In the genomic region with DNA sequence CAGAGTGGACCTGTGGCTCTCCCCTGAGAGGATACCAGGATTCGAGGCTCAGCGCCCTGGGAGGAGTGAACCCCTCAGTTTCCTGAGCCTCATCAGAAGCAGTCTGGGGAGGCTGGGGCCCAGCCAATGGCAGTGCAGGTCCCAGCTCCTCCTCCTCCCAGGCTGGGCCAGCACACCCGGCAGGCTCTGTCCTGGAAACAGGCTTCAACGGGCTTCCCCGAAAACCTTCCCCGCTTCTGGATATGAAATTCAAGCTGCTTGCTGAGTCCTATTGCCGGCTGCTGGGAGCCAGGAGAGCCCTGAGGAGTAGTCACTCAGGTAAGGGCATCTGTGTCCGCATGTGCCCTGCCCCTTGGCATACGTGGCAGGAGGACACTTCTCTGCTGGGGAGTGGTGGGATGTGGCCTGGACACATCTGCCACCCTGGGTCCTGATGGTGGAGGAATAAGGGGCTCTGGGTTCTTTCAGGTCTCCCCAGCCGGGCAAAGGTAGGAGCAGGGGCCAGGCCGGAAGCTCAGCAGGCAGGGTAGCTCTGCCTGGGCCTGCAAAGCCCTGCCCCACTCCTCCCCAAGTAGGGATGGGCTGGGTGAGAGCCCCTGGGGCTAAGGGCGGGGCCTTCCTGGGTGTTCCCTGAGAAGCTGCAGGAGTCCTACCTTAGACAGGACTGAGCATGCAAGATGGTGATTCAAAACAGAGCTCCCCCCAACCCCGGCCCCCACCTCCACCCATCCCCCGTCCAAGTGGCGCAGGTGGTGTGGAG, we compare ENCODE assay signal across 19 cellular contexts. TPM values are rescaled to one million over a fixed set of nuclear protein-coding genes. Genes with fewer than 3 reads are reported as not detected.
DNase-seq lines count a peak whose midpoint lies in the region; ATAC-seq, FAIRE-seq and TF ChIP-seq lines count a peak whose summit lies in the region.
"Had no signal": no experiment of that assay in that cellular context is flagged by ENCODE, and none has a peak within 500 bp of the region (broad histone marks: within the 10 kb centered on the region; RNA-seq: fewer than 3 reads in every experiment).

Gene GJB5 (plus strand): TSS at position 170 of the 760 bp plus-strand sequence. CDS start 2,284 bp downstream, outside the sequence.

- H4K20me1 ChIP-seq in PC-9 (ENCODE audit: insufficient read depth): no peaks in the 10 kb centered on the region

- 29% methylated on average over 8 of the region's 15 CpGs for WGBS in suprapubic skin
- 57 to 85% (median 64%) methylated on average over 10 to 15 of the region's 15 CpGs for WGBS in heart left ventricle, 4 donors

- no peak for TF ChIP-seq CTCF in HEK293 (tag by site-specific recombination; IDR thresholded peaks at IDR 0.05)
- no peak for TF ChIP-seq CTCF in PC-9 (conservative IDR thresholded peaks at IDR 0.05)
- TF ChIP-seq CTCF in foreskin keratinocyte (conservative IDR thresholded peaks at IDR 0.05): no peak
- TF ChIP-seq CTCF in suprapubic skin (IDR thresholded peaks at IDR 0.05): no peak
- TF ChIP-seq CTCF in heart left ventricle (IDR thresholded peaks at IDR 0.05): no peak

- POLR2A ChIA-PET in HEK293 (lab: Yijun Ruan, JAX): no interaction called here
- POLR2A ChIA-PET in PC-9 (lab: Charles Lee; ENCODE audit: unreplicated experiment): interaction anchor here (0.6 to 1.8 kb wide), 7 partner anchors 13 to 111 kb away, joined by 3 to 27 read pairs (median 9); partner anchors contain the start of gene GJB3

- H3K4me3 ChIP-seq in HEK293 (ENCODE audit: low read depth, low read length) (no peak within 1 kb of the TSS), PC-9 (peak within 1 kb of the TSS; percentile 52), suprapubic skin (peak within 1 kb of the TSS; percentile 42), heart left ventricle (no peak within 1 kb of the TSS)
- H3K4me3 ChIP-seq: lower lobe of right lung had no signal

- H3K79me2 ChIP-seq in PC-9 (ENCODE audit: low read depth): peaks cover 13% of the 10 kb centered on the region; the same call in 1 of the 2 replicates

- peak within 1 kb of the TSS; percentile 84 for H3K4me2 ChIP-seq in PC-9

- DNase-seq in PC-9: peak; percentile 83 to 87
- DNase-seq in foreskin keratinocyte: peak; percentile 93 to 96
- peak in 1 of 2 donors; percentile 78 for DNase-seq in suprapubic skin (ENCODE audit: low spot score in 2 of 2)
- DNase-seq in NOMO-1 (lab: John Stamatoyannopoulos, UW; ENCODE audit: unreplicated experiment in 2 of 2): no peak
- no peak for DNase-seq in heart left ventricle
- no peak for DNase-seq in frontal cortex (ENCODE audit: low spot score in 2 of 2)
- DNase-seq: activated CD4-positive, CD25-positive, alpha-beta regulatory T cell treated with anti-CD3 and anti-CD28 coated beads, Interleukin-2, amount 50 U/mL, for 72 hours; effector CD4-positive, alpha-beta T cell; lower lobe of right lung; NCI-H1436; NCI-H226; occipital lobe; stimulated activated CD8-positive, alpha-beta memory T cell treated with anti-CD3 and anti-CD28 coated beads, Interleukin-4, amount 100 ng/mL, for 48 hours had no signal

- no peak for FAIRE-seq in frontal cortex (lab: Jason Lieb, UNC)
- FAIRE-seq: HepG2 had no signal

- peak within 1 kb of the TSS; percentile 70 for H2AFZ ChIP-seq in PC-9

- H3K9me2 ChIP-seq in PC-9 (ENCODE audit: insufficient read depth): no peaks in the 10 kb centered on the region

- H3F3A ChIP-seq in PC-9 (ENCODE audit: insufficient read depth, low read depth): peaks cover 11% of the 10 kb centered on the region; the same call in 1 of the 2 replicates

- H3K27ac ChIP-seq in HEK293 (ENCODE audit: extremely low read depth, low read depth, low read length): no peak within 1 kb of the TSS
- peak within 1 kb of the TSS; percentile 81 for H3K27ac ChIP-seq in PC-9
- H3K27ac ChIP-seq in foreskin keratinocyte: peak within 1 kb of the TSS; percentile 99
- H3K27ac ChIP-seq in suprapubic skin: peak within 1 kb of the TSS; percentile 93
- no peak within 1 kb of the TSS for H3K27ac ChIP-seq in heart left ventricle
- H3K27ac ChIP-seq: lower lobe of right lung had no signal

- no peak for TF ChIP-seq POLR2A in suprapubic skin (IDR thresholded peaks at IDR 0.05)
- TF ChIP-seq POLR2A in heart left ventricle (IDR thresholded peaks at IDR 0.05): no peak

- ATAC-seq in foreskin keratinocyte: peak; percentile 89
- no peak for ATAC-seq in heart left ventricle
- ATAC-seq in SK-N-SH treated with all-trans-retinoic acid at 6 μM for 48 hours: no peak
- ATAC-seq: HepG2 had no signal

- TSS peak; percentile 75 for BruUV-seq in PC-9 (replicated peaks; lab: Mats Ljungman, UMichigan)

- intact Hi-C loops in PC-9 (cut with micrococcal nuclease; ENCODE audit: unreplicated experiment) (loop anchor here (1.0 kb wide), 1 partner anchor 96 kb away; no protein-coding TSS in a partner anchor), heart left ventricle (cut with DNase I) (no loop called here)

- no peak for TF ChIP-seq EP300 in suprapubic skin (IDR thresholded peaks at IDR 0.05)

- H3K27me3 ChIP-seq in PC-9 (ENCODE audit: insufficient read depth, low read depth): no peaks in the 10 kb centered on the region
- no peaks in the 10 kb centered on the region for H3K27me3 ChIP-seq in foreskin keratinocyte
- no peaks in the 10 kb centered on the region for H3K27me3 ChIP-seq in suprapubic skin
- H3K27me3 ChIP-seq in heart left ventricle: peaks cover 0 to 8% (median 0%) of the 10 kb centered on the region in 9 donors

- H3K4me1 ChIP-seq in HEK293 (ENCODE audit: control insufficient read depth, insufficient read depth, low read length) (no peaks in the 10 kb centered on the region), PC-9 (replicated peaks; ENCODE audit: insufficient read depth) (peaks cover 47% of the 10 kb centered on the region), foreskin keratinocyte (peaks cover 26% of the 10 kb centered on the region), suprapubic skin (peaks cover 46% of the 10 kb centered on the region), heart left ventricle (no peaks in the 10 kb centered on the region)
- H3K4me1 ChIP-seq: lower lobe of right lung had no signal

- H3K36me3 ChIP-seq in HEK293 (ENCODE audit: control insufficient read depth in 2 of 2, insufficient read depth in 1 of 2, low read length in 2 of 2) (no peaks in the 10 kb centered on the region), PC-9 (ENCODE audit: low read depth) (no peaks in the 10 kb centered on the region), suprapubic skin (no peaks in the 10 kb centered on the region), heart left ventricle (no peaks in the 10 kb centered on the region)
- H3K36me3 ChIP-seq: lower lobe of right lung had no signal

- no peaks in the 10 kb centered on the region for H3K9me3 ChIP-seq in HEK293 (ENCODE audit: control insufficient read depth, insufficient read depth, low read depth, low read length)
- no peaks in the 10 kb centered on the region; the same call in 1 of the 2 replicates for H3K9me3 ChIP-seq in PC-9 (ENCODE audit: insufficient read depth, low read depth)
- H3K9me3 ChIP-seq in suprapubic skin: no peaks in the 10 kb centered on the region
- H3K9me3 ChIP-seq in heart left ventricle: no peaks in the 10 kb centered on the region
- H3K9me3 ChIP-seq: lower lobe of right lung had no signal

- CTCF ChIA-PET in HEK293 (lab: Yijun Ruan, JAX): interaction anchor here (1.1 to 3.9 kb wide), 2 partner anchors 12 to 1122 kb away, joined by 3 to 33 read pairs; no protein-coding TSS in a partner anchor
- CTCF ChIA-PET in PC-9 (lab: Charles Lee): interaction anchor here (0.6 to 1.3 kb wide), 7 partner anchors 12 to 468 kb away, joined by 3 to 9 read pairs (median 4); partner anchors contain the start of gene GJB3

TF ChIP-seq in HEK293, 187 proteins besides CTCF, POLR2A, EP300 and RAD21:
- TF ChIP-seq ZSCAN23 (tag by site-specific recombination; IDR thresholded peaks at IDR 0.05): no peak
- peak; percentile 44; the same call in 1 of the 2 replicates for TF ChIP-seq KLF1 (tag by site-specific recombination; IDR thresholded peaks at IDR 0.05)

TF ChIP-seq in SK-N-SH treated with all-trans-retinoic acid at 6 μM for 48 hours, 23 proteins besides CTCF, POLR2A, EP300 and RAD21 (continues in another document):
- TF ChIP-seq TSHZ2 (CRISPR knock-in tag; IDR thresholded peaks at IDR 0.05) (no peak), OSR1 (CRISPR knock-in tag; IDR thresholded peaks at IDR 0.05) (no peak), ARNTL (CRISPR knock-in tag; IDR thresholded peaks at IDR 0.05; ENCODE audit: borderline replicate concordance, low read depth) (no peak), ZFP3 (CRISPR knock-in tag; IDR thresholded peaks at IDR 0.05) (no peak)

RNA-seq across cellular contexts. Expression of gene GJB5, which starts in this region (rescaled TPM):
- total RNA-seq in PC-9 (2021) (18.1 and 20.0 TPM in 2 replicates), foreskin keratinocyte (119 and 146 TPM in 2 replicates), suprapubic skin (100 to 1,000 TPM in 2 of 4 donors, 10 to 100 TPM in 2; 45.8 to 164 (median 123) TPM), heart left ventricle (not detected), frontal cortex (not detected)
- polyA plus RNA-seq in foreskin keratinocyte (141 and 181 TPM in 2 replicates), heart left ventricle (not detected)
- total RNA-seq: activated T-helper 1 cell treated with anti-CD3 and anti-CD28 coated beads, Interleukin-12 subunit alpha, Interleukin-12 subunit beta, Interleukin-2, Interleukin-4 antibody, amounts not matched to agents 30 ng/mL and 10 ng/mL and 1 ng/mL, durations not matched to agents 14 hours and 24 hours and 36 hours; aorta; cerebellum; HepG2; lower lobe of right lung; occipital lobe had no signal
- polyA plus RNA-seq: aorta, HepG2 had no signal

Comparison
In these comparisons a context has a peak if more than half of its experiments do, and no peak if none do; other contexts are left out.
1. RNA of gene GJB5 (total RNA-seq): 45.8 to 164 TPM in suprapubic skin, 119 to 146 TPM in foreskin keratinocyte and 18.1 to 20.0 TPM in PC-9; not detected in heart left ventricle and not detected in frontal cortex (single experiment); every median in the first group is over 10 times any median in the second.
2. RNA of gene GJB5 (polyA plus RNA-seq): 141 to 181 TPM in foreskin keratinocyte; not detected in heart left ventricle; every median in the first group is over 100 times any median in the second.
3. H3K27ac ChIP-seq: peak in PC-9 (single experiment), foreskin keratinocyte (single experiment) and suprapubic skin (single experiment); none in HEK293 (single experiment) and heart left ventricle (0 of 12).
4. H3K4me3 ChIP-seq: peak in PC-9 (single experiment) and suprapubic skin (single experiment); none in HEK293 (single experiment) and heart left ventricle (0 of 12).
5. DNase-seq: peak in PC-9 (2 of 2) and foreskin keratinocyte (2 of 2); none in NOMO-1 (0 of 2), heart left ventricle (0 of 5) and frontal cortex (0 of 2).